Comparison of ENCODE assay signal across 1 cellular context in the genomic region with DNA sequence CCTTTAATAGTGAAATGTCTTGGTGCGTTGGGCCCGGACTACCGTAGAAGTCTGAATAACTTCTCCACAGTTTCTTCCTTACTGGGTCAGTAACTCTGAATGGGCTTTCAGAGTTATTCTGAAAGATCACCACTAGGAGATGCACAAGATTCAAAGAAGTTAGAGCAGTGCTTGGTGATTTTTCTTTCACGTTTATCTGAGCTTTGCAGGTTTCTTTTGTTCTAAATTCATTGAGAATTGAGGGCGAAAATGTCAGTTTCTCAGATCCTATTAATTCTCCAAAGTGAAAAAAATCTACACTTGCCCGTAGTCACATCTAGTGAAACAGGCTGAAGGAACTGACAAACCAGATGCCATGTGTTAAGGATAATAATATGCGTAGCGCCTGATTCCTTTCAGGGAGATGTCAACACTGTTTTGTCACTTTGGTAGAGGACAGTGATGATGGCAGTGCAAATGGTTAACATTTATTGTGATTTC.
TF ChIP-seq lines count a peak whose summit lies in the region.

No MANE protein-coding gene starts in this region.

TF ChIP-seq in SK-N-SH, 30 proteins besides CTCF, POLR2A, EP300 and RAD21 (continued from another document):
- TF ChIP-seq, protein P1, sequence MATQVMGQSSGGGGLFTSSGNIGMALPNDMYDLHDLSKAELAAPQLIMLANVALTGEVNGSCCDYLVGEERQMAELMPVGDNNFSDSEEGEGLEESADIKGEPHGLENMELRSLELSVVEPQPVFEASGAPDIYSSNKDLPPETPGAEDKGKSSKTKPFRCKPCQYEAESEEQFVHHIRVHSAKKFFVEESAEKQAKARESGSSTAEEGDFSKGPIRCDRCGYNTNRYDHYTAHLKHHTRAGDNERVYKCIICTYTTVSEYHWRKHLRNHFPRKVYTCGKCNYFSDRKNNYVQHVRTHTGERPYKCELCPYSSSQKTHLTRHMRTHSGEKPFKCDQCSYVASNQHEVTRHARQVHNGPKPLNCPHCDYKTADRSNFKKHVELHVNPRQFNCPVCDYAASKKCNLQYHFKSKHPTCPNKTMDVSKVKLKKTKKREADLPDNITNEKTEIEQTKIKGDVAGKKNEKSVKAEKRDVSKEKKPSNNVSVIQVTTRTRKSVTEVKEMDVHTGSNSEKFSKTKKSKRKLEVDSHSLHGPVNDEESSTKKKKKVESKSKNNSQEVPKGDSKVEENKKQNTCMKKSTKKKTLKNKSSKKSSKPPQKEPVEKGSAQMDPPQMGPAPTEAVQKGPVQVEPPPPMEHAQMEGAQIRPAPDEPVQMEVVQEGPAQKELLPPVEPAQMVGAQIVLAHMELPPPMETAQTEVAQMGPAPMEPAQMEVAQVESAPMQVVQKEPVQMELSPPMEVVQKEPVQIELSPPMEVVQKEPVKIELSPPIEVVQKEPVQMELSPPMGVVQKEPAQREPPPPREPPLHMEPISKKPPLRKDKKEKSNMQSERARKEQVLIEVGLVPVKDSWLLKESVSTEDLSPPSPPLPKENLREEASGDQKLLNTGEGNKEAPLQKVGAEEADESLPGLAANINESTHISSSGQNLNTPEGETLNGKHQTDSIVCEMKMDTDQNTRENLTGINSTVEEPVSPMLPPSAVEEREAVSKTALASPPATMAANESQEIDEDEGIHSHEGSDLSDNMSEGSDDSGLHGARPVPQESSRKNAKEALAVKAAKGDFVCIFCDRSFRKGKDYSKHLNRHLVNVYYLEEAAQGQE (IDR thresholded peaks at IDR 0.05; ENCODE audit: low read depth, low read length), result no peak
- TF ChIP-seq CHD2 (IDR thresholded peaks at IDR 0.05; ENCODE audit: low read length, partially characterized antibody) (peak; percentile 53), YY1 (IDR thresholded peaks at IDR 0.05; ENCODE audit: low read depth) (no peak; the same call in 1 of the 2 replicates), USF2 (IDR thresholded peaks at IDR 0.05; ENCODE audit: borderline replicate concordance, low read depth, low read length) (no peak), FOSL2 (IDR thresholded peaks at IDR 0.05; ENCODE audit: borderline replicate concordance, low read depth) (no peak), TCF12 (IDR thresholded peaks at IDR 0.05) (0 out of 2 replicates have a peak, but pooled peaks have one; percentile 18), MEF2A (IDR thresholded peaks at IDR 0.05; ENCODE audit: borderline replicate concordance, low read depth) (no peak), RXRA (IDR thresholded peaks at IDR 0.05; ENCODE audit: borderline replicate concordance, low read depth) (no peak), NRF1 (IDR thresholded peaks at IDR 0.05; ENCODE audit: low read depth, low read length) (peak; percentile 22; the same call in 1 of the 2 replicates), POLR2AphosphoS5 (IDR thresholded peaks at IDR 0.05; ENCODE audit: low read depth, low read length) (no peak), RFX5 (IDR thresholded peaks at IDR 0.05; ENCODE audit: low read length) (peak; percentile 63), GABPA (IDR thresholded peaks at IDR 0.05; ENCODE audit: low read depth) (no peak; the same call in 1 of the 2 replicates)
- TF ChIP-seq, protein P2, sequence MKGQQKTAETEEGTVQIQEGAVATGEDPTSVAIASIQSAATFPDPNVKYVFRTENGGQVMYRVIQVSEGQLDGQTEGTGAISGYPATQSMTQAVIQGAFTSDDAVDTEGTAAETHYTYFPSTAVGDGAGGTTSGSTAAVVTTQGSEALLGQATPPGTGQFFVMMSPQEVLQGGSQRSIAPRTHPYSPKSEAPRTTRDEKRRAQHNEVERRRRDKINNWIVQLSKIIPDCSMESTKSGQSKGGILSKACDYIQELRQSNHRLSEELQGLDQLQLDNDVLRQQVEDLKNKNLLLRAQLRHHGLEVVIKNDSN (IDR thresholded peaks at IDR 0.05; ENCODE audit: borderline replicate concordance, low read depth), result no peak
